In the genomic region with DNA sequence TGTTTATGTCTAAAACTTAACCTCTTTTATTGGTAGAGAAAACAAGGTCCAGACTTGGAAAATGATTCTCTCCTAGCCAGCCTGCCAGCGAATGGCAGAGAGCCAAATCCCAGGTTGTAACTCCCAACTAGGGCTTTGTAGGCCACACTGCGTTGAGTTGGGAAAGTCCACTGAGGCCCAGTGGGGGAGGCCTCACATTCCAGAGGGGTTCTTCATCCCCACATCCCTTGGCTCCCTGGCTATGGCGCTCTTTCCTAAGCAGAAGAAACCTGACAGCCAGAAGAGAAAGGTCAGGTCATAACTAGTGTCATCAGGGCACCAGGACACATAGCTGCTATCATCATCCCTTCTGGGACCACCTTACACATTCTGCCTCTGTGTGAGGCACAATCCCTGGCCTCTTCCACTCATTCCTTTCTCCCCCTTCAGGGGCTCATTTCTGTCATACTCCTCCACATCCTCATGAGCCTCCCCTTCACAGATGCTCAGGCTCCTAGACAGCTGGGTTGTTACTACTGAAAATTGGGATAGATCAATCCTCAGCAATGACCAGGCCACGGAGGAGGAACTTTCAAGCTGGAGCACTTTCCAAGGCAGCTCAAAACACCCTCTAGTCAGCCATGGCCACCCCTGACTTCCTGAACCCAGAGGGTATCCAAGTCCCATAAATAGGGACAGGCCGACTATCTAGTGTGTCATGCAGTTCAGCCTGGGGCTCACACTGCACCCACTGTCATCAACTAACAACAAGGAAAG, we compare ENCODE assay signal across 12 cellular contexts. TPM values are rescaled to one million over a fixed set of nuclear protein-coding genes. Genes with fewer than 3 reads are reported as not detected.
DNase-seq lines count a peak whose midpoint lies in the region; TF ChIP-seq lines count a peak whose summit lies in the region.
"Had no signal": no experiment of that assay in that cellular context is flagged by ENCODE, and none has a peak within 500 bp of the region (broad histone marks: within the 10 kb centered on the region; RNA-seq: fewer than 3 reads in every experiment).

No MANE protein-coding gene starts in this region.

- no peaks in the 10 kb centered on the region for H3K27me3 ChIP-seq in H7 (ENCODE audit: control insufficient read depth, insufficient read depth, low read length)

- no peaks in the 10 kb centered on the region for H3K36me3 Mint-ChIP-seq in activated naive CD4-positive, alpha-beta T cell treated with anti-CD3 and anti-CD28 coated beads, Interleukin-2, amount 10 ng/mL, durations not matched to agents 7 days and 5 days

- peaks cover 10% of the 10 kb centered on the region for H3K27me3 Mint-ChIP-seq in activated naive CD4-positive, alpha-beta T cell treated with anti-CD3 and anti-CD28 coated beads, Interleukin-2, amount 10 ng/mL, durations not matched to agents 7 days and 5 days
- H3K27me3 Mint-ChIP-seq: activated CD4-positive, alpha-beta T cell treated with anti-CD3 and anti-CD28 coated beads for 36 hours; stimulated activated naive CD8-positive, alpha-beta T cell treated with anti-CD3 and anti-CD28 coated beads, Interleukin-15, amount 100 ng/mL, for 72 hours had no signal

- H3K27ac Mint-ChIP-seq in activated naive CD4-positive, alpha-beta T cell treated with anti-CD3 and anti-CD28 coated beads, Interleukin-2, amount 10 ng/mL, durations not matched to agents 7 days and 5 days = no peak overlapping the region
- H3K27ac Mint-ChIP-seq: activated CD4-positive, alpha-beta T cell treated with anti-CD3 and anti-CD28 coated beads for 36 hours; stimulated activated naive CD8-positive, alpha-beta T cell treated with anti-CD3 and anti-CD28 coated beads, Interleukin-15, amount 100 ng/mL, for 72 hours had no signal

- no peak overlapping the region for H3K4me3 Mint-ChIP-seq in activated naive CD4-positive, alpha-beta T cell treated with anti-CD3 and anti-CD28 coated beads, Interleukin-2, amount 10 ng/mL, durations not matched to agents 7 days and 5 days
- H3K4me3 Mint-ChIP-seq: activated CD4-positive, alpha-beta T cell treated with anti-CD3 and anti-CD28 coated beads for 36 hours; stimulated activated naive CD8-positive, alpha-beta T cell treated with anti-CD3 and anti-CD28 coated beads, Interleukin-15, amount 100 ng/mL, for 72 hours had no signal

- H3K4me1 Mint-ChIP-seq in activated naive CD4-positive, alpha-beta T cell treated with anti-CD3 and anti-CD28 coated beads, Interleukin-2, amount 10 ng/mL, durations not matched to agents 7 days and 5 days = no peaks in the 10 kb centered on the region
- H3K4me1 Mint-ChIP-seq: activated CD4-positive, alpha-beta T cell treated with anti-CD3 and anti-CD28 coated beads for 36 hours; stimulated activated naive CD8-positive, alpha-beta T cell treated with anti-CD3 and anti-CD28 coated beads, Interleukin-15, amount 100 ng/mL, for 72 hours had no signal

- peaks cover 3% of the 10 kb centered on the region for H3K36me3 ChIP-seq in H7 (replicated peaks; ENCODE audit: control insufficient read depth, insufficient read depth, low read length)

- H3K27ac ChIP-seq in skin epidermis = peak overlapping the region in 19 of 21 experiments; percentile 3 to 79 (median 56)

- DNase-seq in H7 = peak; percentile 23
- DNase-seq in astrocyte of the cerebellum (ENCODE audit: low read depth) = peak; percentile 36
- DNase-seq in hepatic stellate cell (ENCODE audit: low spot score) = peak; percentile 50
- DNase-seq in GOT3 (lab: John Stamatoyannopoulos, UW) = no peak
- no peak for DNase-seq in activated naive CD4-positive, alpha-beta T cell treated with anti-CD3 and anti-CD28 coated beads, Interleukin-2, amount 10 ng/mL, durations not matched to agents 7 days and 5 days
- no peak for DNase-seq in activated CD4-positive, alpha-beta T cell treated with anti-CD3 and anti-CD28 coated beads, Interleukin-2, amount 50 U/mL, for 1 hour
- DNase-seq in central memory CD4-positive, alpha-beta T cell = no peak
- DNase-seq: activated CD4-positive, alpha-beta T cell treated with anti-CD3 and anti-CD28 coated beads for 36 hours; amniotic stem cell; DND-41; stimulated activated naive CD8-positive, alpha-beta T cell treated with anti-CD3 and anti-CD28 coated beads, Interleukin-15, amount 100 ng/mL, for 72 hours had no signal

- CTCF ChIA-PET in activated naive CD4-positive, alpha-beta T cell treated with anti-CD3 and anti-CD28 coated beads, Interleukin-2, amount 10 ng/mL, durations not matched to agents 7 days and 5 days (lab: Charles Lee) = no interaction called here

- H3K4me3 ChIP-seq in H7 (ENCODE audit: insufficient read depth, low read depth, low read length) (no peak overlapping the region), astrocyte of the cerebellum (ENCODE audit: low read depth, low read length) (no peak overlapping the region), skin epidermis (no peak overlapping the region)

- H3K9me3 Mint-ChIP-seq in activated naive CD4-positive, alpha-beta T cell treated with anti-CD3 and anti-CD28 coated beads, Interleukin-2, amount 10 ng/mL, durations not matched to agents 7 days and 5 days = no peaks in the 10 kb centered on the region
- H3K9me3 Mint-ChIP-seq: stimulated activated naive CD8-positive, alpha-beta T cell treated with anti-CD3 and anti-CD28 coated beads, Interleukin-15, amount 100 ng/mL, for 72 hours had no signal

- in situ Hi-C loops in astrocyte of the cerebellum (cut with HindIII; ENCODE audit: low sequenced_read_pairs) = no loop called here

- no peak for TF ChIP-seq CTCF in astrocyte of the cerebellum (IDR thresholded peaks at IDR 0.05; ENCODE audit: low read depth, low read length, missing control alignments)

RNA-seq across cellular contexts. Expression of a gene that starts 48.6 kb away (rescaled TPM):
- total RNA-seq in H7 (2014; rRNA removed; shearing (Covaris generic)) = 0.31 TPM in 1 of 2 replicates, not detected in the other
- total RNA-seq: activated CD4-positive, alpha-beta T cell treated with anti-CD3 and anti-CD28 coated beads for 36 hours had no signal

Comparison
In these comparisons a context has a peak if more than half of its experiments do, and no peak if none do; other contexts are left out.
1. DNase-seq: peak in H7 (single experiment), astrocyte of the cerebellum (single experiment) and hepatic stellate cell (single experiment); none in GOT3 (single experiment), activated naive CD4-positive, alpha-beta T cell treated with anti-CD3 and anti-CD28 coated beads, Interleukin-2, amount 10 ng/mL, durations not matched to agents 7 days and 5 days (single experiment), activated CD4-positive, alpha-beta T cell treated with anti-CD3 and anti-CD28 coated beads, Interleukin-2, amount 50 U/mL, for 1 hour (single experiment) and central memory CD4-positive, alpha-beta T cell (single experiment).